ENCODE assay signal across 10 cellular contexts in the genomic region with DNA sequence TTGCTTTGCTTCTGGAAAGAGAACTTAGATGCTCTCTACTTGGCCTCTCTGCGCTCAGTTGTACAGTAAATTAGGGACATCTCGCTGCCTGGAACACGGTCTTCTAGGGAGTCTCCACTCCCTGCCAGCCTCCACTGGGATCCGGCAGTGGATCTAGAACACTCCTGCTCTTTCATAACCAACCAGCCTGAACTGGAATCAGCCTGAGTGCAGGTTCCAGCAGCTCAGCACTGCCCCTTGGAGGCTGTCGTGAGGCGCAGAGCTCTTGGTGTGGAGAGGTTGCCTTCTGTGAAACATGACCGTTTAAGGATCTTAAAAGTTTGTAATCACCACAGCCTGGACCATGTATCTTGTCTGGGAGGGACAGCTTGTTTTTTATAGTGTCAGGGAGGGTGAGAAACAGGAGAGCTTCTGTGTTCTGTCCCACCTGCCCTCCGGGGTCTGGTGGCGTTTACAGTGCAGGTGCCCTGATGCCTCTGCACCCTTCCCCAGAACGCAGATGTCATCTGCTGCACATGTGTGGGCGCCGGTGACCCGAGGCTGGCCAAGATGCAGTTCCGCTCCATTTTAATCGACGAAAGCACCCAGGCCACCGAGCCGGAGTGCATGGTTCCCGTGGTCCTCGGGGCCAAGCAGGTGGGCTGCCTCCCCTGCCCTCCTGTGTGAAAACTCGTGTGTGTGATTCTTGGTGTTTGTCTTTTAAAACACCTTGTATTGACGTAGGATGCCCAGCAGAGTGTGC. TPM values are rescaled to one million over a fixed set of nuclear protein-coding genes. Genes with fewer than 3 reads are reported as not detected.
DNase-seq lines count a peak whose midpoint lies in the region; ATAC-seq and TF ChIP-seq lines count a peak whose summit lies in the region.
"Had no signal": no experiment of that assay in that cellular context is flagged by ENCODE, and none has a peak within 500 bp of the region (broad histone marks: within the 10 kb centered on the region; RNA-seq: fewer than 3 reads in every experiment).

No MANE protein-coding gene starts in this region.

- no peak overlapping the region for H3K4me3 ChIP-seq in BE2C (ENCODE audit: low read depth, low read length)
- H3K4me3 ChIP-seq: sigmoid colon, SK-N-MC had no signal

- peaks cover 96% of the 10 kb centered on the region for H3K36me3 ChIP-seq in BE2C

- peak; percentile 59 for TF ChIP-seq CTCF in BE2C (IDR thresholded peaks at IDR 0.05; ENCODE audit: low read depth, low read length)

- no peaks in the 10 kb centered on the region for H3K27me3 ChIP-seq in BE2C
- H3K27me3 ChIP-seq: sigmoid colon had no signal

- no peaks in the 10 kb centered on the region for H3K4me1 ChIP-seq in BE2C

- DNase-seq in BE2C: peak; percentile 50
- peak; percentile 10 to 21 for DNase-seq in Kasumi-1 (lab: John Stamatoyannopoulos, UW)
- DNase-seq in cerebellar cortex (ENCODE audit: low spot score): peak; percentile 92
- peak; percentile 92 for DNase-seq in medulla oblongata (ENCODE audit: extremely low spot score)
- no peak for DNase-seq in NCI-H2227 (lab: John Stamatoyannopoulos, UW; ENCODE audit: unreplicated experiment)
- DNase-seq in retina: no peak
- DNase-seq: sigmoid colon had no signal

- ATAC-seq in GM18861 (IDR thresholded peaks at IDR 0.05; ENCODE audit: unreplicated experiment): no peak
- ATAC-seq in HG03025 (IDR thresholded peaks at IDR 0.05; ENCODE audit: low FRiP score, unreplicated experiment): no peak

- no peaks in the 10 kb centered on the region for H3K9me3 ChIP-seq in BE2C
- H3K9me3 ChIP-seq: sigmoid colon had no signal

RNA-seq across cellular contexts. Expression of gene UPF1, which starts 24.8 kb away (rescaled TPM):
- 103 TPM for polyA plus RNA-seq in BE2C (2012; ENCODE audit: insufficient read depth, insufficient read length, low read depth)

RNA-seq across cellular contexts. Expression of gene CERS1, which starts 39.4 kb away (rescaled TPM):
- 32.5 TPM for polyA plus RNA-seq in BE2C (2012; ENCODE audit: insufficient read depth, insufficient read length, low read depth)

Comparison
In these comparisons a context has a peak if more than half of its experiments do, and no peak if none do; other contexts are left out.
1. DNase-seq: peak in BE2C (single experiment), Kasumi-1 (2 of 2), cerebellar cortex (single experiment) and medulla oblongata (single experiment); none in NCI-H2227 (single experiment) and retina (single experiment).